ENCODE assay signal across 1 cellular context in genomic region chr10:5948999-5949759, GRCh38.
TF ChIP-seq lines count a peak whose summit lies in the region.

No MANE protein-coding gene starts in this region.

TF ChIP-seq in endothelial cell of umbilical vein, 7 proteins besides CTCF, POLR2A, EP300 and RAD21 (continued from another document):
- no peak for TF ChIP-seq JUN (IDR thresholded peaks at IDR 0.05; ENCODE audit: borderline replicate concordance, insufficient read depth, insufficient read length, low read depth)
